Comparison of ENCODE assay signal across 9 cellular contexts in the genomic region with DNA sequence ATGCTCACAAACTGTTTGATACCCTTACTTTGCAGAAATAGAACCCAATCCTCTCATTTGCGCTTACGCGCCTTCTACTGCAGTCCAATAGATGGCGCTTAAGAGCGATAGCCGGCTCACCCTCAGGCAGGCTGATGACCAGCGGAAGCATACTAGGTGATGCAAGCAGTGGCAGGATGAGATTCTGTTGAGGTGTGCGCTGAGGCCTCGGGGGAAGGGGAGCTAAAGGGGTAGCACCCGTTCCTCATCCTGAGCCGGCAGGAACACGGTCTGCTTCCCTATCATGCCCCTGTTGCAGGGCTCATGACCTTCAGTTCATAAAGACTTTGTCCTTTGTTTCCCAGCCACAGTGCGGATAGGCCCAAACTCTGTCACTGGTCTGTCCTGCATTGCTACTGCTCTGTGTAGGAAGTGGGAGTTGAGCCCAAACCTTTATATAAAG.
DNase-seq lines count a peak whose midpoint lies in the region; TF ChIP-seq lines count a peak whose summit lies in the region.
"Had no signal": no experiment of that assay in that cellular context is flagged by ENCODE, and none has a peak within 500 bp of the region (broad histone marks: within the 10 kb centered on the region; RNA-seq: fewer than 3 reads in every experiment).

No MANE protein-coding gene starts in this region.

- DNase-seq in GM10266 (ENCODE audit: extremely low spot score) (peak; percentile 16), HEK293T (ENCODE audit: extremely low spot score) (peak; percentile 35), RPMI8226 (peak; percentile 21), kidney epithelial cell (ENCODE audit: low read depth) (no peak), stomach (no peak), NCI-H2081 (lab: John Stamatoyannopoulos, UW) (no peak)
- DNase-seq in stimulated activated CD4-positive, alpha-beta T cell treated with anti-CD3 and anti-CD28 coated beads, Interleukin-4, amount 100 ng/mL, for 4 hours = no peak
- no peak for DNase-seq in activated effector memory CD4-positive, alpha-beta T cell treated with Interleukin-2 at 50 U/mL for 16 hours
- DNase-seq: activated naive CD8-positive, alpha-beta T cell treated with anti-CD3 and anti-CD28 coated beads, Interleukin-2, amount 10 ng/mL, durations not matched to agents 7 days and 5 days had no signal

- no peak for TF ChIP-seq POLR2A in stomach (IDR thresholded peaks at IDR 0.05)

- H3K36me3 ChIP-seq in kidney epithelial cell (ENCODE audit: control insufficient read depth, insufficient read depth, low read length) (no peaks in the 10 kb centered on the region), stomach (no peaks in the 10 kb centered on the region)

- POLR2A ChIA-PET in HEK293T (lab: Yijun Ruan, JAX) = no interaction called here

- CTCF ChIA-PET in HEK293T (lab: Yijun Ruan, JAX) = interaction anchor here (0.5 to 1.4 kb wide), 2 partner anchors 13 to 129 kb away, joined by 3 read pairs; no protein-coding TSS in a partner anchor

- H3K27ac ChIP-seq in stomach = no peak overlapping the region

- H3K27me3 ChIP-seq in kidney epithelial cell (ENCODE audit: control insufficient read depth, insufficient read depth, low read length) = no peaks in the 10 kb centered on the region
- no peaks in the 10 kb centered on the region for H3K27me3 ChIP-seq in stomach

- intact Hi-C loops in stomach (cut with DNase I; ENCODE audit: low total_unique reads) = no loop called here

- TF ChIP-seq CTCF in GM10266 (IDR thresholded peaks at IDR 0.05; ENCODE audit: control insufficient read depth, insufficient read depth, low read depth, missing control alignments) = peak; percentile 47
- peak; percentile 69 for TF ChIP-seq CTCF in kidney epithelial cell (IDR thresholded peaks at IDR 0.05; ENCODE audit: insufficient read depth, low read length, poor library complexity, severe bottlenecking)
- TF ChIP-seq CTCF in stomach (IDR thresholded peaks at IDR 0.05) = no peak

- 32 to 54% (median 42%) methylated on average over 10 to 13 of the region's 13 CpGs for WGBS in stomach, 5 donors

- no peaks in the 10 kb centered on the region for H3K4me1 ChIP-seq in stomach

- TF ChIP-seq EP300 in stomach (IDR thresholded peaks at IDR 0.05) = no peak

- no peak overlapping the region for H3K4me3 ChIP-seq in kidney epithelial cell (ENCODE audit: low read depth, low read length)
- H3K4me3 ChIP-seq in stomach = no peak overlapping the region

- H3K9me3 ChIP-seq in stomach = no peaks in the 10 kb centered on the region

TF ChIP-seq in HEK293T, 16 proteins besides CTCF, POLR2A, EP300 and RAD21:
- TF ChIP-seq ELF4 (IDR thresholded peaks at IDR 0.05) = no peak
- no peak for TF ChIP-seq NFRKB (IDR thresholded peaks at IDR 0.05)
- no peak for TF ChIP-seq L3MBTL2 (conservative IDR thresholded peaks at IDR 0.05)
- TF ChIP-seq SUZ12 (IDR thresholded peaks at IDR 0.05) = no peak
- TF ChIP-seq FOXA1 (IDR thresholded peaks at IDR 0.05) = no peak
- TF ChIP-seq CTBP1 (IDR thresholded peaks at IDR 0.05; ENCODE audit: borderline replicate concordance) = no peak
- TF ChIP-seq TARDBP (IDR thresholded peaks at IDR 0.05) = no peak
- no peak for TF ChIP-seq HDGF (IDR thresholded peaks at IDR 0.05; ENCODE audit: borderline replicate concordance)
- TF ChIP-seq FOXK2 (IDR thresholded peaks at IDR 0.05) = no peak
- TF ChIP-seq, protein P1, sequence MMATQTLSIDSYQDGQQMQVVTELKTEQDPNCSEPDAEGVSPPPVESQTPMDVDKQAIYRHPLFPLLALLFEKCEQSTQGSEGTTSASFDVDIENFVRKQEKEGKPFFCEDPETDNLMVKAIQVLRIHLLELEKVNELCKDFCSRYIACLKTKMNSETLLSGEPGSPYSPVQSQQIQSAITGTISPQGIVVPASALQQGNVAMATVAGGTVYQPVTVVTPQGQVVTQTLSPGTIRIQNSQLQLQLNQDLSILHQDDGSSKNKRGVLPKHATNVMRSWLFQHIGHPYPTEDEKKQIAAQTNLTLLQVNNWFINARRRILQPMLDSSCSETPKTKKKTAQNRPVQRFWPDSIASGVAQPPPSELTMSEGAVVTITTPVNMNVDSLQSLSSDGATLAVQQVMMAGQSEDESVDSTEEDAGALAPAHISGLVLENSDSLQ (IDR thresholded peaks at IDR 0.05) = no peak
- no peak for TF ChIP-seq LEF1 (IDR thresholded peaks at IDR 0.05; ENCODE audit: borderline replicate concordance)

Comparison
In these comparisons a context has a peak if more than half of its experiments do, and no peak if none do; other contexts are left out.
1. DNase-seq: peak in GM10266 (single experiment), HEK293T (single experiment) and RPMI8226 (single experiment); none in kidney epithelial cell (single experiment), stimulated activated CD4-positive, alpha-beta T cell treated with anti-CD3 and anti-CD28 coated beads, Interleukin-4, amount 100 ng/mL, for 4 hours (0 of 2), activated effector memory CD4-positive, alpha-beta T cell treated with Interleukin-2 at 50 U/mL for 16 hours (single experiment), stomach (single experiment) and NCI-H2081 (0 of 2).
2. CTCF ChIP-seq: peak in GM10266 (single experiment) and kidney epithelial cell (single experiment); none in stomach (0 of 7).